ENCODE assay signal across 11 cellular contexts in the genomic region with DNA sequence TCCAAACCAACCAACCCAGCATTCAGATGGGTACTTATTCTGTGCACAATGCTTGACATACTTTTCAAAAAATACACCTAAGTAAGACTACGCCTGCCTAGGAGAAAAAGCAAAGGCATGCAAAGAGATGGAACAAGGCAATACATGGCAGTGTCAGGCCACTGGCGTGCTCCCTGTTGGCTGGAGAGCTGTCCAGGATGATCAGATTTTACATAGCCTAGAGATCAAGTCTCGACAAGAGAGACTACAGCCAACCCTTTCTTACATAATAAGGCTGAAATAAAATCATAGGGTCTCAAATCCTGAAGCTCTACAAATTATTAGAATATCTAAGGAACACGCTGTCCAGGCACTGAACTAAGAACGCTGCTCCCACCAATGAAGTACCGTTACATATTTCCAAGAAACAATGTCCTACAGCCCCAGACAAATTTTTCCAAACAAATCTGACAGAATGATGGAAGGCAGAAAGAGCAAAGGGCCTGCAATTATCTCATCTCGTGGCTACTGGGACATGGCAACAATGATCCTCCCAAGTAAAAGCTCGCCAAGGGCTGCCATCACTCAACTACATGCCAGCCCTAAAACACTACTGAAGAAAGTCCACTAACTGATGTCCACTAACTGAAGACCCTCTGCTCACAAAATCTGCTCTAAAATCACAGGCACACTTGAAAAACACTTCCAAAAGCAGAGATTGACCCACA. TPM values are rescaled to one million over a fixed set of nuclear protein-coding genes. Genes with fewer than 3 reads are reported as not detected.
DNase-seq lines count a peak whose midpoint lies in the region; ATAC-seq and TF ChIP-seq lines count a peak whose summit lies in the region.
"Had no signal": no experiment of that assay in that cellular context is flagged by ENCODE, and none has a peak within 500 bp of the region (broad histone marks: within the 10 kb centered on the region; RNA-seq: fewer than 3 reads in every experiment).

No MANE protein-coding gene starts in this region.

- CTCF ChIA-PET in activated CD8-positive, alpha-beta T cell treated with anti-CD3 and anti-CD28 coated beads, Interleukin-2, amount 10 ng/mL, durations not matched to agents 7 days and 5 days (lab: Charles Lee): interaction anchor here (1.7 to 9.1 kb wide), 2 partner anchors 18 to 62 kb away, joined by 4 to 142 read pairs; a partner anchor contains a TSS

- peaks cover 62% of the 10 kb centered on the region for H3K4me1 Mint-ChIP-seq in activated CD8-positive, alpha-beta T cell treated with anti-CD3 and anti-CD28 coated beads, Interleukin-2, amount 10 ng/mL, durations not matched to agents 7 days and 5 days (ENCODE audit: low read depth)
- peaks cover 32% of the 10 kb centered on the region for H3K4me1 Mint-ChIP-seq in glutamatergic neuron (ENCODE audit: low read depth, unreplicated experiment)

- peak overlapping the region; percentile 52 for H3K27ac ChIP-seq in cardiac muscle cell
- peak overlapping the region; percentile 42 for H3K27ac ChIP-seq in stomach smooth muscle (ENCODE audit: low read length)

- H3K36me3 ChIP-seq in cardiac muscle cell (peaks cover 44% of the 10 kb centered on the region), stomach smooth muscle (ENCODE audit: control insufficient read depth in 2 of 2, insufficient read depth in 2 of 2, low read length in 2 of 2) (peaks cover 41 to 46% of the 10 kb centered on the region in 2 donors)

- H3K36me3 Mint-ChIP-seq in activated CD8-positive, alpha-beta T cell treated with anti-CD3 and anti-CD28 coated beads, Interleukin-2, amount 10 ng/mL, durations not matched to agents 7 days and 5 days (ENCODE audit: low read depth): peaks cover 71% of the 10 kb centered on the region
- peaks cover 16% of the 10 kb centered on the region for H3K36me3 Mint-ChIP-seq in glutamatergic neuron (ENCODE audit: unreplicated experiment)

- intact Hi-C loops in Right ventricle myocardium superior (cut with DNase I): no loop called here
- intact Hi-C loops in sciatic nerve (cut with DNase I): no loop called here

- H3K9me3 ChIP-seq in cardiac muscle cell (ENCODE audit: low read depth) (no peaks in the 10 kb centered on the region), stomach smooth muscle (ENCODE audit: control insufficient read depth in 2 of 2, low read length in 2 of 2) (no peaks in the 10 kb centered on the region)

- H3K9ac ChIP-seq in stomach smooth muscle (ENCODE audit: low read length in 2 of 2): peak overlapping the region in 1 of 2 donors; percentile 58

- H3K9me3 Mint-ChIP-seq in activated CD8-positive, alpha-beta T cell treated with anti-CD3 and anti-CD28 coated beads, Interleukin-2, amount 10 ng/mL, durations not matched to agents 7 days and 5 days (ENCODE audit: insufficient read depth): no peaks in the 10 kb centered on the region
- H3K9me3 Mint-ChIP-seq in glutamatergic neuron (ENCODE audit: unreplicated experiment): peaks cover 8% of the 10 kb centered on the region

- no peak overlapping the region for H3K4me3 ChIP-seq in cardiac muscle cell
- H3K4me3 ChIP-seq in stomach smooth muscle (ENCODE audit: low read length in 2 of 2): no peak overlapping the region

- peak overlapping the region; percentile 39 for H3K27ac Mint-ChIP-seq in activated CD8-positive, alpha-beta T cell treated with anti-CD3 and anti-CD28 coated beads, Interleukin-2, amount 10 ng/mL, durations not matched to agents 7 days and 5 days
- peak overlapping the region; percentile 25 for H3K27ac Mint-ChIP-seq in glutamatergic neuron (ENCODE audit: unreplicated experiment)

- TF ChIP-seq CTCF in cardiac muscle cell (IDR thresholded peaks at IDR 0.05; ENCODE audit: low read depth, low read length) (no peak), glutamatergic neuron (IDR thresholded peaks at IDR 0.05; ENCODE audit: partially characterized antibody, unreplicated experiment) (no peak)

- peak overlapping the region; percentile 20 for H3K4me3 Mint-ChIP-seq in activated CD8-positive, alpha-beta T cell treated with anti-CD3 and anti-CD28 coated beads, Interleukin-2, amount 10 ng/mL, durations not matched to agents 7 days and 5 days
- no peak overlapping the region for H3K4me3 Mint-ChIP-seq in glutamatergic neuron (ENCODE audit: unreplicated experiment)

- ATAC-seq in Right ventricle myocardium superior (ENCODE audit: poor library complexity) (no peak), sciatic nerve (no peak), HG03442 (IDR thresholded peaks at IDR 0.05; ENCODE audit: unreplicated experiment) (no peak)
- ATAC-seq in activated CD8-positive, alpha-beta T cell treated with anti-CD3 and anti-CD28 coated beads, Interleukin-2, amount 10 ng/mL, durations not matched to agents 7 days and 5 days: no peak

- H3K27me3 ChIP-seq in cardiac muscle cell (no peaks in the 10 kb centered on the region), stomach smooth muscle (ENCODE audit: control insufficient read depth in 1 of 2, insufficient read depth in 2 of 2, low read length in 2 of 2) (no peaks in the 10 kb centered on the region)

- H3K27me3 Mint-ChIP-seq in activated CD8-positive, alpha-beta T cell treated with anti-CD3 and anti-CD28 coated beads, Interleukin-2, amount 10 ng/mL, durations not matched to agents 7 days and 5 days (ENCODE audit: low read depth): no peaks in the 10 kb centered on the region
- no peaks in the 10 kb centered on the region for H3K27me3 Mint-ChIP-seq in glutamatergic neuron (ENCODE audit: unreplicated experiment)

- POLR2A ChIA-PET in activated CD8-positive, alpha-beta T cell treated with anti-CD3 and anti-CD28 coated beads, Interleukin-2, amount 10 ng/mL, durations not matched to agents 7 days and 5 days (lab: Charles Lee): interaction anchor here (0.8 to 9.5 kb wide), 2 partner anchors 15 to 69 kb away, joined by 4 to 189 read pairs; a partner anchor contains a TSS

- H3K4me1 ChIP-seq in cardiac muscle cell (ENCODE audit: low read depth) (peaks cover 23% of the 10 kb centered on the region), stomach smooth muscle (ENCODE audit: control insufficient read depth, insufficient read depth, low read length) (peaks cover 31% of the 10 kb centered on the region)

- no peak for DNase-seq in cardiac muscle cell (ENCODE audit: low read depth in 1 of 2, low spot score in 1 of 2)
- DNase-seq in Right ventricle myocardium superior: no peak
- no peak for DNase-seq in activated CD8-positive, alpha-beta T cell treated with anti-CD3 and anti-CD28 coated beads, Interleukin-2, amount 10 ng/mL, durations not matched to agents 7 days and 5 days
- no peak for DNase-seq in glutamatergic neuron
- no peak for DNase-seq in sciatic nerve (ENCODE audit: low spot score)
- no peak for DNase-seq in effector CD8-positive, alpha-beta T cell (lab: John Stamatoyannopoulos, UW)
- DNase-seq: amniotic stem cell, erythroblast, NCI-H82 had no signal

RNA-seq across cellular contexts. Expression of a gene that starts 5.1 kb away (rescaled TPM):
- total RNA-seq in cardiac muscle cell (1,850 and 2,098 TPM in 2 replicates), Right ventricle myocardium superior (632 TPM), glutamatergic neuron (ENCODE audit: unreplicated experiment) (784 TPM), sciatic nerve (1,000 TPM)
- polyA plus RNA-seq in cardiac muscle cell: 547 and 611 TPM in 2 replicates
- 1,000 to 10,000 TPM; 1,594 to 1,602 TPM for total RNA-seq in activated CD8-positive, alpha-beta T cell treated with anti-CD3 and anti-CD28 coated beads, Interleukin-2, amount 10 ng/mL, durations not matched to agents 7 days and 5 days

RNA-seq across cellular contexts. Expression of a gene that starts 16.3 kb away (rescaled TPM):
- total RNA-seq in cardiac muscle cell (77.6 and 195 TPM in 2 replicates), Right ventricle myocardium superior (21.0 TPM), glutamatergic neuron (ENCODE audit: unreplicated experiment) (238 TPM), sciatic nerve (103 TPM)
- polyA plus RNA-seq in cardiac muscle cell: 77.4 and 232 TPM in 2 replicates
- 100 to 1,000 TPM; 234 to 240 TPM for total RNA-seq in activated CD8-positive, alpha-beta T cell treated with anti-CD3 and anti-CD28 coated beads, Interleukin-2, amount 10 ng/mL, durations not matched to agents 7 days and 5 days
